Comparison of ENCODE assay signal across 1 cellular context in the genomic region with DNA sequence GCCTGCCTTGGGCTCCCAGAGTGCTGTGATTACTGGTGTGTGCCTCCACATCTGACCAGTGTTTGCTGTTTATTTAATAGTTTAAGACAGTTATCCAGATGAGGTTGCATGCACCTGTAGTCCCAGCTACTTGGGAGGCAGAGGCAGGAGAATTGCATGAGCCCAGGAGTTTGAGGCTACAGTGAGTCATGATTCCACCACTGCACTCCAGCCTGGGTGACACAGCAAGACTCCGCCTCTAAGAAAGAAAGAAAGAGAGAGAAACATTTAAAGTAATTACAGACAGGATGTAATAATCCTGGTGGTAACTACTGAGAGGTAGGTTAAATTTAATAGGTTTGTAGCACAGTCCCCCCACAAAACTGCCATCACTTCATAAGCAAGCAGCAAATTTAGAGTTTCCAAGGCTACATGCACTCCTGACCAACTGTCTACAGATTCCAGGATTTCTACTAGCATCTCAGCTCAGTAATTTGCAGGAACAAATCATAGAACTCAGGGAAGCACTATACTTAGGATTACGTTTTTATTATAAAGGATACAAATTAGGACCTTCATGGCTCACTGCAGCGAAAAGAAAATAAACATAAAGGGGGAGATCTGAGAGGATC.
TF ChIP-seq lines count a peak whose summit lies in the region.

No MANE protein-coding gene starts in this region.

TF ChIP-seq in K562, 482 proteins besides CTCF, POLR2A, EP300 and RAD21 (continued from another document):
- TF ChIP-seq, protein P1, sequence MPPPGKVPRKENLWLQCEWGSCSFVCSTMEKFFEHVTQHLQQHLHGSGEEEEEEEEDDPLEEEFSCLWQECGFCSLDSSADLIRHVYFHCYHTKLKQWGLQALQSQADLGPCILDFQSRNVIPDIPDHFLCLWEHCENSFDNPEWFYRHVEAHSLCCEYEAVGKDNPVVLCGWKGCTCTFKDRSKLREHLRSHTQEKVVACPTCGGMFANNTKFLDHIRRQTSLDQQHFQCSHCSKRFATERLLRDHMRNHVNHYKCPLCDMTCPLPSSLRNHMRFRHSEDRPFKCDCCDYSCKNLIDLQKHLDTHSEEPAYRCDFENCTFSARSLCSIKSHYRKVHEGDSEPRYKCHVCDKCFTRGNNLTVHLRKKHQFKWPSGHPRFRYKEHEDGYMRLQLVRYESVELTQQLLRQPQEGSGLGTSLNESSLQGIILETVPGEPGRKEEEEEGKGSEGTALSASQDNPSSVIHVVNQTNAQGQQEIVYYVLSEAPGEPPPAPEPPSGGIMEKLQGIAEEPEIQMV (tag; conservative IDR thresholded peaks at IDR 0.05; ENCODE audit: low read depth), result no peak
- TF ChIP-seq, protein P2, sequence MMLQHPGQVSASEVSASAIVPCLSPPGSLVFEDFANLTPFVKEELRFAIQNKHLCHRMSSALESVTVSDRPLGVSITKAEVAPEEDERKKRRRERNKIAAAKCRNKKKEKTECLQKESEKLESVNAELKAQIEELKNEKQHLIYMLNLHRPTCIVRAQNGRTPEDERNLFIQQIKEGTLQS (IDR thresholded peaks at IDR 0.05), result 0 out of 2 replicates have a peak, but pooled peaks have one; percentile 25
- TF ChIP-seq, protein P2 (CRISPR knock-in tag; conservative IDR thresholded peaks at IDR 0.05), result no peak
- TF ChIP-seq, protein P3, sequence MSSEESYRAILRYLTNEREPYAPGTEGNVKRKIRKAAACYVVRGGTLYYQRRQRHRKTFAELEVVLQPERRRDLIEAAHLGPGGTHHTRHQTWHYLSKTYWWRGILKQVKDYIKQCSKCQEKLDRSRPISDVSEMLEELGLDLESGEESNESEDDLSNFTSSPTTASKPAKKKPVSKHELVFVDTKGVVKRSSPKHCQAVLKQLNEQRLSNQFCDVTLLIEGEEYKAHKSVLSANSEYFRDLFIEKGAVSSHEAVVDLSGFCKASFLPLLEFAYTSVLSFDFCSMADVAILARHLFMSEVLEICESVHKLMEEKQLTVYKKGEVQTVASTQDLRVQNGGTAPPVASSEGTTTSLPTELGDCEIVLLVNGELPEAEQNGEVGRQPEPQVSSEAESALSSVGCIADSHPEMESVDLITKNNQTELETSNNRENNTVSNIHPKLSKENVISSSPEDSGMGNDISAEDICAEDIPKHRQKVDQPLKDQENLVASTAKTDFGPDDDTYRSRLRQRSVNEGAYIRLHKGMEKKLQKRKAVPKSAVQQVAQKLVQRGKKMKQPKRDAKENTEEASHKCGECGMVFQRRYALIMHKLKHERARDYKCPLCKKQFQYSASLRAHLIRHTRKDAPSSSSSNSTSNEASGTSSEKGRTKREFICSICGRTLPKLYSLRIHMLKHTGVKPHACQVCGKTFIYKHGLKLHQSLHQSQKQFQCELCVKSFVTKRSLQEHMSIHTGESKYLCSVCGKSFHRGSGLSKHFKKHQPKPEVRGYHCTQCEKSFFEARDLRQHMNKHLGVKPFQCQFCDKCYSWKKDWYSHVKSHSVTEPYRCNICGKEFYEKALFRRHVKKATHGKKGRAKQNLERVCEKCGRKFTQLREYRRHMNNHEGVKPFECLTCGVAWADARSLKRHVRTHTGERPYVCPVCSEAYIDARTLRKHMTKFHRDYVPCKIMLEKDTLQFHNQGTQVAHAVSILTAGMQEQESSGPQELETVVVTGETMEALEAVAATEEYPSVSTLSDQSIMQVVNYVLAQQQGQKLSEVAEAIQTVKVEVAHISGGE (CRISPR knock-in tag; IDR thresholded peaks at IDR 0.05), result no peak
- TF ChIP-seq CEBPG (CRISPR knock-in tag; IDR thresholded peaks at IDR 0.05) (no peak), CEBPG (tag; conservative IDR thresholded peaks at IDR 0.05 in 1 of 2, IDR thresholded peaks at IDR 0.05 in 1 of 2) (no peak), SPI1 (IDR thresholded peaks at IDR 0.05; ENCODE audit: borderline replicate concordance, low read depth, low read length) (no peak), BRCA1 (IDR thresholded peaks at IDR 0.05) (no peak), BRCA1 (CRISPR knock-in tag; IDR thresholded peaks at IDR 0.05) (no peak), FOXO4 (CRISPR knock-in tag; IDR thresholded peaks at IDR 0.05) (no peak)
